ENCODE assay signal across 9 cellular contexts in genomic region chr2:234003972-234004617, GRCh38. TPM values are rescaled to one million over a fixed set of nuclear protein-coding genes. Genes with fewer than 3 reads are reported as not detected.
DNase-seq lines count a peak whose midpoint lies in the region; ATAC-seq, FAIRE-seq and TF ChIP-seq lines count a peak whose summit lies in the region.
"Had no signal": no experiment of that assay in that cellular context is flagged by ENCODE, and none has a peak within 500 bp of the region (broad histone marks: within the 10 kb centered on the region; RNA-seq: fewer than 3 reads in every experiment).

No MANE protein-coding gene starts in this region.

- peak; percentile 66 for ATAC-seq in activated naive CD4-positive, alpha-beta T cell treated with anti-CD3 and anti-CD28 coated beads, Interleukin-2, amount 50 U/mL, for 72 hours
- ATAC-seq in GM21717 (IDR thresholded peaks at IDR 0.05; ENCODE audit: unreplicated experiment) = no peak
- ATAC-seq: WTC11 had no signal

- no peak overlapping the region for H3K27ac ChIP-seq in kidney (ENCODE audit: low read depth in 2 of 2, low read length in 2 of 2)

- H3K4me1 ChIP-seq in kidney (ENCODE audit: control insufficient read depth in 1 of 2, insufficient read depth in 1 of 2, low read depth in 1 of 2, low read length in 2 of 2) = no peaks in the 10 kb centered on the region

- H3K27ac Mint-ChIP-seq in activated naive CD4-positive, alpha-beta T cell treated with anti-CD3 and anti-CD28 coated beads, Interleukin-2, amount 50 U/mL, for 72 hours = no peak overlapping the region
- H3K27ac Mint-ChIP-seq: WTC11 had no signal

- DNase-seq in activated naive CD4-positive, alpha-beta T cell treated with anti-CD3 and anti-CD28 coated beads, Interleukin-2, amount 50 U/mL, for 72 hours (ENCODE audit: low spot score in 2 of 2) = peak in 1 of 2 donors; percentile 29
- no peak for DNase-seq in activated naive CD4-positive, alpha-beta T cell treated with anti-CD3 and anti-CD28 coated beads, Interleukin-2, amount 50 U/mL, for 16 hours
- DNase-seq in OCI-M1 (lab: John Stamatoyannopoulos, UW) (peak; percentile 21), epithelial cell of esophagus (ENCODE audit: low read depth) (peak; percentile 89), stromal cell of bone marrow (ENCODE audit: low read depth) (peak; percentile 96), DMS53 treated with DMSO at 0.1 percent for 48 hours (lab: John Stamatoyannopoulos, UW; ENCODE audit: unreplicated experiment) (no peak), kidney (no peak)

- no peaks in the 10 kb centered on the region for H3K9me3 ChIP-seq in kidney (ENCODE audit: control insufficient read depth in 1 of 2, low read length in 2 of 2)

- intact Hi-C loops in kidney (cut with DNase I) = no loop called here

- TF ChIP-seq CTCF in epithelial cell of esophagus (IDR thresholded peaks at IDR 0.05; ENCODE audit: insufficient read depth, low read depth, low read length, missing control alignments) (no peak), kidney (IDR thresholded peaks at IDR 0.05; ENCODE audit: borderline replicate concordance, extremely low read depth, insufficient read depth) (no peak)

- no peak overlapping the region for H3K9ac ChIP-seq in kidney (ENCODE audit: low read length in 2 of 2)

- H3K4me3 ChIP-seq in epithelial cell of esophagus (ENCODE audit: low read length) (no peak overlapping the region), kidney (ENCODE audit: low read length in 2 of 2) (no peak overlapping the region)

- no peaks in the 10 kb centered on the region for H3K36me3 Mint-ChIP-seq in activated naive CD4-positive, alpha-beta T cell treated with anti-CD3 and anti-CD28 coated beads, Interleukin-2, amount 50 U/mL, for 72 hours
- H3K36me3 Mint-ChIP-seq: WTC11 had no signal

- no peaks in the 10 kb centered on the region for H3K9me3 Mint-ChIP-seq in activated naive CD4-positive, alpha-beta T cell treated with anti-CD3 and anti-CD28 coated beads, Interleukin-2, amount 50 U/mL, for 72 hours
- H3K9me3 Mint-ChIP-seq: WTC11 had no signal

- no peak for FAIRE-seq in kidney (lab: Jason Lieb, UNC)

- no peaks in the 10 kb centered on the region for H3K36me3 ChIP-seq in kidney (ENCODE audit: control insufficient read depth in 1 of 2, insufficient read depth in 2 of 2, low read length in 2 of 2)

RNA-seq across cellular contexts. Expression of gene SPP2, which starts 46.4 kb away (rescaled TPM):
- total RNA-seq in activated naive CD4-positive, alpha-beta T cell treated with anti-CD3 and anti-CD28 coated beads, Interleukin-2, amount 50 U/mL, for 72 hours = not detected
- total RNA-seq in kidney = not detected
- polyA plus RNA-seq in kidney (ENCODE audit: insufficient read depth, low read depth, low replicate concordance) = not detected
- total RNA-seq: WTC11 had no signal

Comparison
In these comparisons a context has a peak if more than half of its experiments do, and no peak if none do; other contexts are left out.
1. DNase-seq: peak in OCI-M1 (single experiment), epithelial cell of esophagus (single experiment) and stromal cell of bone marrow (single experiment); none in activated naive CD4-positive, alpha-beta T cell treated with anti-CD3 and anti-CD28 coated beads, Interleukin-2, amount 50 U/mL, for 16 hours (single experiment), DMS53 treated with DMSO at 0.1 percent for 48 hours (single experiment) and kidney (single experiment).